Comparison of ENCODE assay signal across 28 cellular contexts in genomic region chr7:51005074-51005473, GRCh38.
"Had no signal": no experiment of that assay in that cellular context is flagged by ENCODE, and none has a peak within 500 bp of the region (broad histone marks: within the 10 kb centered on the region; RNA-seq: fewer than 3 reads in every experiment).

No MANE protein-coding gene starts in this region.

- H3K36me3 ChIP-seq: pancreas, prostate gland, right lobe of liver, sigmoid colon, spleen, suprapubic skin, tibial artery, transverse colon, upper lobe of right lung, uterus had no signal

- H3K4me1 ChIP-seq: pancreas, prostate gland, right lobe of liver, spleen, testis, tibial artery, upper lobe of right lung, uterus had no signal

- ATAC-seq: naive thymus-derived CD8-positive, alpha-beta T cell; natural killer cell treated with Interleukin-12 subunit alpha and Interleukin-12 subunit beta and Interleukin-15 and Interleukin-18, amount 100 ng/mL, for 72 hours; right cardiac atrium; right lobe of liver; stimulated activated memory B cell treated with anti-CD40 and anti-IgM and Interleukin-4, amounts not matched to agents 10 μg/mL and 1 μg/mL and 100 μg/mL, for 72 hours; stimulated activated naive CD8-positive, alpha-beta T cell treated with anti-CD3 and anti-CD28 coated beads, Interleukin-15, amount 100 ng/mL, for 72 hours; stimulated activated naive CD8-positive, alpha-beta T cell treated with anti-CD3 and anti-CD28 coated beads, Interleukin-15, Interleukin-2, amounts not matched to agents 100 U/mL and 50 U/mL, for 24 hours; upper lobe of right lung had no signal

- H3K9me3 ChIP-seq: pancreas, prostate gland, right lobe of liver, sigmoid colon, suprapubic skin, testis, tibial artery, transverse colon, upper lobe of right lung, uterus had no signal

- H3K27me3 ChIP-seq: pancreas, right lobe of liver, sigmoid colon, spleen, suprapubic skin, testis, tibial artery, transverse colon, upper lobe of right lung, uterus had no signal

- DNase-seq: naive B cell; naive thymus-derived CD8-positive, alpha-beta T cell; nephron progenitor cell; pancreas; right cardiac atrium; right lobe of liver; sigmoid colon; spleen; stimulated activated CD4-positive, alpha-beta T cell treated with anti-CD3 and anti-CD28 coated beads, Interleukin-12 subunit alpha, Interleukin-12 subunit beta, amount 100 ng/mL, for 4 hours; stimulated activated CD4-positive, alpha-beta T cell treated with anti-CD3 and anti-CD28 coated beads, Interleukin-1b, Interleukin-23, amount 100 ng/mL, for 48 hours; stimulated activated CD4-positive, alpha-beta T cell treated with anti-CD3 and anti-CD28 coated beads, Interleukin-4, amount 100 ng/mL, for 1 hour; stimulated activated CD4-positive, alpha-beta T cell treated with anti-CD3 and anti-CD28 coated beads, Interleukin-4, amount 100 ng/mL, for 4 hours; stimulated activated CD8-positive, alpha-beta memory T cell treated with anti-CD3 and anti-CD28 coated beads, Interleukin-4, amount 100 ng/mL, for 48 hours; stimulated activated naive CD4-positive, alpha-beta T cell; stimulated activated naive CD8-positive, alpha-beta T cell treated with anti-CD3 and anti-CD28 coated beads, Interleukin-15, amount 100 ng/mL, for 72 hours; stimulated activated naive CD8-positive, alpha-beta T cell treated with anti-CD3 and anti-CD28 coated beads, Interleukin-15, Interleukin-2, amounts not matched to agents 100 U/mL and 50 U/mL, for 24 hours; substantia nigra; testis; tibial artery; transverse colon; upper lobe of right lung; uterus had no signal

- H3K27ac ChIP-seq: pancreas, prostate gland, right lobe of liver, sigmoid colon, spleen, suprapubic skin, testis, tibial artery, transverse colon, upper lobe of right lung, uterus had no signal

- H3K4me3 ChIP-seq: pancreas, prostate gland, right lobe of liver, sigmoid colon, skin epidermis, smooth muscle cell, spleen, suprapubic skin, testis, tibial artery, transverse colon, upper lobe of right lung, uterus had no signal
